Comparison of ENCODE assay signal across 3 cellular contexts in genomic region chr19:39277598-39277997, GRCh38.
TF ChIP-seq lines count a peak whose summit lies in the region.

No MANE protein-coding gene starts in this region.

TF ChIP-seq in A549, 52 proteins besides CTCF, POLR2A, EP300 and RAD21:
- TF ChIP-seq PHF8 (IDR thresholded peaks at IDR 0.05; ENCODE audit: borderline replicate concordance, low read depth) (no peak), ELK1 (IDR thresholded peaks at IDR 0.05; ENCODE audit: low read depth, low read length) (no peak), BCL3 (IDR thresholded peaks at IDR 0.05) (no peak), HMGXB4 (CRISPR knock-in tag; IDR thresholded peaks at IDR 0.05; ENCODE audit: borderline replicate concordance) (no peak), USF2 (IDR thresholded peaks at IDR 0.05) (no peak), MAFK (IDR thresholded peaks at IDR 0.05; ENCODE audit: partially characterized antibody) (no peak), ZSCAN20 (CRISPR knock-in tag; IDR thresholded peaks at IDR 0.05) (no peak)

TF ChIP-seq in HepG2, 621 proteins besides CTCF, POLR2A, EP300 and RAD21:
- TF ChIP-seq ZNF570 (CRISPR knock-in tag; IDR thresholded peaks at IDR 0.05; ENCODE audit: borderline replicate concordance) (no peak), TBL1XR1 (IDR thresholded peaks at IDR 0.05; ENCODE audit: borderline replicate concordance, low read length, partially characterized antibody) (no peak), FOXA1 (IDR thresholded peaks at IDR 0.05) (no peak), FOXA1 (CRISPR knock-in tag; IDR thresholded peaks at IDR 0.05) (0 out of 2 replicates have a peak, but pooled peaks have one; percentile 22), TEAD3 (CRISPR knock-in tag; optimal IDR thresholded peaks at IDR 0.05; ENCODE audit: borderline replicate concordance) (peak; percentile 21), CEBPB (IDR thresholded peaks at IDR 0.05; ENCODE audit: borderline replicate concordance, low read depth, low read length) (peak; percentile 85), ZNF207 (IDR thresholded peaks at IDR 0.05; ENCODE audit: borderline replicate concordance) (no peak), CEBPG (CRISPR knock-in tag; IDR thresholded peaks at IDR 0.05) (peak; percentile 66), TERF1 (CRISPR knock-in tag; IDR thresholded peaks at IDR 0.05) (no peak)

TF ChIP-seq in SK-N-SH treated with all-trans-retinoic acid at 6 μM for 48 hours, 23 proteins besides CTCF, POLR2A, EP300 and RAD21:
- TF ChIP-seq ESRRG (CRISPR knock-in tag; IDR thresholded peaks at IDR 0.05) = no peak
- TF ChIP-seq ISL1 (CRISPR knock-in tag; IDR thresholded peaks at IDR 0.05) = no peak
- TF ChIP-seq OSR1 (CRISPR knock-in tag; IDR thresholded peaks at IDR 0.05) = no peak
- no peak for TF ChIP-seq PATZ1 (CRISPR knock-in tag; IDR thresholded peaks at IDR 0.05; ENCODE audit: borderline replicate concordance)
TF ChIP-seq in SK-N-SH treated with all-trans-retinoic acid at 6 μM for 48 hours: peak in this region for 0.
